Comparison of ENCODE assay signal across 8 cellular contexts in the genomic region with DNA sequence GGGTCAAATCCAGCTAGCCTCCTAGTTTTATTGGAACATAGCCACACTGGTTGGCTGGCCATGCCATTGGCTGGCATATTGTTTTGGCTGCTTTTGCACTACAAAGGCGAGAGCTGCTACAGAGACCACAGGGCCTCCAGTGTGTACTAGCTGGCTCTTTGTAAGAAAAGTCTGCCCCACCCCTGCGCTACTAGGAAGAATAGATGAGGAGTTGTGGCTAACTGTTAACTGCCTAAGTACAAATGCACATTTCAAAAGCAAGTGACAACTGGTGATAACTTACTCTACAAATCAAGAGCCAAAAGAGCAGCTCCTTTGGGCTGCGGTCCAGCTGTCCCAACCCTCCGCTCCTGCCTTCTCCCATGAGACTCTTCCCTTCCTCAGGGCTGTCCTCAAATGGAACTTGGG.
DNase-seq lines count a peak whose midpoint lies in the region; FAIRE-seq and TF ChIP-seq lines count a peak whose summit lies in the region.

No MANE protein-coding gene starts in this region.

- intact Hi-C loops in Caco-2 (cut with micrococcal nuclease; ENCODE audit: unreplicated experiment), result no loop called here

- H3K9ac ChIP-seq in endodermal cell (ENCODE audit: extremely low read depth, low read length, poor library complexity, severe bottlenecking), result no peak overlapping the region

- H3K36me3 ChIP-seq in Caco-2 (ENCODE audit: control insufficient read depth, insufficient read depth, low read length) (peaks cover 2% of the 10 kb centered on the region; the same call in 1 of the 2 replicates), endodermal cell (ENCODE audit: control insufficient read depth, insufficient read depth, low read length) (peaks cover 25% of the 10 kb centered on the region)

- WGBS in endodermal cell (ENCODE audit: insufficient coverage in 1 of 2, insufficient read length in 1 of 2), 2 experiments, result 66 to 67% methylated on average over 2 to 4 of the region's 4 CpGs

- no peak for TF ChIP-seq CTCF in Caco-2 (IDR thresholded peaks at IDR 0.05; ENCODE audit: insufficient read depth in 1 of 2, low read depth in 1 of 2, low read length in 1 of 2, severe bottlenecking in 1 of 2, unreplicated experiment in 1 of 2)
- no peak for TF ChIP-seq CTCF in endodermal cell (conservative IDR thresholded peaks at IDR 0.05)
- TF ChIP-seq CTCF in D721Med (IDR thresholded peaks at IDR 0.05; ENCODE audit: insufficient read depth, missing control alignments), result no peak

- H3K4me1 ChIP-seq in Caco-2 (peaks cover 74% of the 10 kb centered on the region), endodermal cell (ENCODE audit: control insufficient read depth, insufficient read depth, low read length) (peaks cover 12% of the 10 kb centered on the region)

- no peaks in the 10 kb centered on the region for H3K9me3 ChIP-seq in Caco-2
- H3K9me3 ChIP-seq in endodermal cell (ENCODE audit: control insufficient read depth, low read length), result no peaks in the 10 kb centered on the region

- no TSS peak for BruUV-seq in Caco-2 (replicated peaks; lab: Mats Ljungman, UMichigan)

- H3K27ac Mint-ChIP-seq in Caco-2 (ENCODE audit: unreplicated experiment) (peak overlapping the region; percentile 71), endodermal cell (no peak overlapping the region)

- H3K27me3 Mint-ChIP-seq in Caco-2 (ENCODE audit: insufficient read depth, unreplicated experiment) (no peaks in the 10 kb centered on the region), endodermal cell (ENCODE audit: insufficient read depth) (no peaks in the 10 kb centered on the region)

- H3K4me1 Mint-ChIP-seq in Caco-2 (ENCODE audit: low read depth, unreplicated experiment) (peaks cover 54% of the 10 kb centered on the region), endodermal cell (peaks cover 52% of the 10 kb centered on the region)

- POLR2A ChIA-PET in Caco-2 (lab: Charles Lee), result no interaction called here

- no peaks in the 10 kb centered on the region for H3K27me3 ChIP-seq in Caco-2 (replicated peaks; ENCODE audit: control insufficient read depth, insufficient read depth, low read length)
- H3K27me3 ChIP-seq in endodermal cell (ENCODE audit: control insufficient read depth, insufficient read depth, low read length, poor library complexity, severe bottlenecking), result no peaks in the 10 kb centered on the region

- H3K4me3 Mint-ChIP-seq in Caco-2 (ENCODE audit: unreplicated experiment) (no peak overlapping the region), endodermal cell (no peak overlapping the region)

- DNase-seq in Caco-2, result no peak
- DNase-seq in T-helper 2 cell, result peak in 3 of 5 experiments; percentile 26 to 92 (median 32)
- DNase-seq in endodermal cell, result peak; percentile 82
- DNase-seq in occipital lobe (lab: John Stamatoyannopoulos, UW), result peak; percentile 20
- no peak for DNase-seq in NOMO-1 treated with DMSO at 0.1 percent for 48 hours (lab: John Stamatoyannopoulos, UW; ENCODE audit: unreplicated experiment)
- DNase-seq in urothelium cell line (ENCODE audit: low spot score), result no peak
- DNase-seq in D721Med (ENCODE audit: insufficient read length, low spot score), result no peak
- no peak for DNase-seq in mesenteric fat pad (ENCODE audit: low spot score)

- H3K4me3 ChIP-seq in Caco-2 (ENCODE audit: low read depth, low read length) (no peak overlapping the region), endodermal cell (ENCODE audit: low read length) (no peak overlapping the region)

- peak overlapping the region; percentile 28 for H3K27ac ChIP-seq in endodermal cell (ENCODE audit: low read depth, low read length)

- H3K9me3 Mint-ChIP-seq in Caco-2 (ENCODE audit: unreplicated experiment) (no peaks in the 10 kb centered on the region), endodermal cell (no peaks in the 10 kb centered on the region)

- CTCF ChIA-PET in Caco-2 (lab: Charles Lee), result interaction anchor here (1.2 to 2.5 kb wide), 2 partner anchors 13 to 18 kb away, joined by 4 to 11 read pairs; no protein-coding TSS in a partner anchor

- peaks cover 89% of the 10 kb centered on the region for H3K36me3 Mint-ChIP-seq in Caco-2 (ENCODE audit: insufficient read depth, unreplicated experiment)
- peaks cover 11% of the 10 kb centered on the region for H3K36me3 Mint-ChIP-seq in endodermal cell (ENCODE audit: low read depth)

- no peak for FAIRE-seq in urothelium cell line (lab: Jason Lieb, UNC)
- FAIRE-seq in D721Med (lab: Jason Lieb, UNC), result no peak

Comparison
In these comparisons a context has a peak if more than half of its experiments do, and no peak if none do; other contexts are left out.
1. DNase-seq: peak in T-helper 2 cell (3 of 5), endodermal cell (single experiment) and occipital lobe (single experiment); none in Caco-2 (0 of 2), NOMO-1 treated with DMSO at 0.1 percent for 48 hours (single experiment), urothelium cell line (single experiment), D721Med (single experiment) and mesenteric fat pad (single experiment).